Comparison of ENCODE assay signal across 9 cellular contexts in genomic region chr1:206933333-206933945, GRCh38. TPM values are rescaled to one million over a fixed set of nuclear protein-coding genes. Genes with fewer than 3 reads are reported as not detected.
DNase-seq lines count a peak whose midpoint lies in the region; ATAC-seq, FAIRE-seq and TF ChIP-seq lines count a peak whose summit lies in the region.
"Had no signal": no experiment of that assay in that cellular context is flagged by ENCODE, and none has a peak within 500 bp of the region (broad histone marks: within the 10 kb centered on the region; RNA-seq: fewer than 3 reads in every experiment).

No MANE protein-coding gene starts in this region.

- H3K27ac ChIP-seq in astrocyte (ENCODE audit: low read depth, low read length) (no peak overlapping the region), mesendoderm (ENCODE audit: low read depth, low read length) (no peak overlapping the region), upper lobe of right lung (no peak overlapping the region)

- no peak overlapping the region for H4K5ac ChIP-seq in mesendoderm (ENCODE audit: low read length)

- peak overlapping the region; percentile 68 for H3K27ac Mint-ChIP-seq in T-helper 17 cell
- H3K27ac Mint-ChIP-seq in astrocyte (ENCODE audit: unreplicated experiment): no peak overlapping the region
- H3K27ac Mint-ChIP-seq: dendritic cell treated with granulocyte-macrophage colony-stimulating factor and Interleukin-4, amounts not matched to agents 40 ng/mL and 50 ng/mL, for 4 days had no signal

- no peaks in the 10 kb centered on the region for H3K36me3 ChIP-seq in astrocyte (ENCODE audit: insufficient read depth, low read length)
- no peaks in the 10 kb centered on the region for H3K36me3 ChIP-seq in mesendoderm (ENCODE audit: control insufficient read depth, insufficient read depth, low read length)
- H3K36me3 ChIP-seq in upper lobe of right lung: no peaks in the 10 kb centered on the region

- peaks cover 33% of the 10 kb centered on the region for H3K4me1 Mint-ChIP-seq in T-helper 17 cell
- H3K4me1 Mint-ChIP-seq in astrocyte (ENCODE audit: low read depth, unreplicated experiment): no peaks in the 10 kb centered on the region

- intact Hi-C loops in upper lobe of right lung (cut with DNase I): no loop called here

- ATAC-seq in T-helper 17 cell (peak; percentile 75), upper lobe of right lung (peak; percentile 75), GM21786 (IDR thresholded peaks at IDR 0.05; ENCODE audit: unreplicated experiment) (no peak)

- H3K4me3 Mint-ChIP-seq in T-helper 17 cell: no peak overlapping the region
- no peak overlapping the region for H3K4me3 Mint-ChIP-seq in astrocyte (ENCODE audit: unreplicated experiment)
- H3K4me3 Mint-ChIP-seq: dendritic cell treated with granulocyte-macrophage colony-stimulating factor and Interleukin-4, amounts not matched to agents 40 ng/mL and 50 ng/mL, for 4 days had no signal

- H3K79me1 ChIP-seq in mesendoderm (ENCODE audit: low read length): no peaks in the 10 kb centered on the region

- no CpG with 5 or more reads among the region's 8 CpGs for WGBS in mesendoderm (ENCODE audit: extremely low coverage, insufficient coverage, low lambda C conversion rate)

- peaks cover 2% of the 10 kb centered on the region for H3K9me3 Mint-ChIP-seq in astrocyte (ENCODE audit: unreplicated experiment)
- H3K9me3 Mint-ChIP-seq: dendritic cell treated with granulocyte-macrophage colony-stimulating factor and Interleukin-4, amounts not matched to agents 40 ng/mL and 50 ng/mL, for 4 days had no signal

- H3K36me3 Mint-ChIP-seq in T-helper 17 cell (ENCODE audit: low read depth) (no peaks in the 10 kb centered on the region), astrocyte (ENCODE audit: low read depth, unreplicated experiment) (no peaks in the 10 kb centered on the region)

- H3K23ac ChIP-seq in mesendoderm (ENCODE audit: low read length): no peak overlapping the region

- H3K9me3 ChIP-seq in T-helper 17 cell (ENCODE audit: control insufficient read depth, low read length, poor library complexity, severe bottlenecking) (no peaks in the 10 kb centered on the region), astrocyte (ENCODE audit: insufficient read depth, low read depth, low read length) (no peaks in the 10 kb centered on the region), upper lobe of right lung (no peaks in the 10 kb centered on the region)

- no peak overlapping the region for H2AFZ ChIP-seq in astrocyte (ENCODE audit: low read depth, low read length)

- no peak for FAIRE-seq in astrocyte (lab: Jason Lieb, UNC)

- no peak overlapping the region for H2BK120ac ChIP-seq in mesendoderm (ENCODE audit: low read depth, low read length)

- no peak overlapping the region for H3K4ac ChIP-seq in mesendoderm (ENCODE audit: low read depth, low read length)

- no peak overlapping the region for H3K4me2 ChIP-seq in astrocyte (ENCODE audit: low read length)
- H3K4me2 ChIP-seq in mesendoderm (ENCODE audit: low read length): no peak overlapping the region

- H3K27me3 ChIP-seq in astrocyte (ENCODE audit: insufficient read depth, low read length) (peaks cover 2% of the 10 kb centered on the region), mesendoderm (ENCODE audit: insufficient read depth, low read length, poor library complexity) (no peaks in the 10 kb centered on the region), upper lobe of right lung (no peaks in the 10 kb centered on the region)

- H3K9ac ChIP-seq in astrocyte (ENCODE audit: low read length) (no peak overlapping the region), mesendoderm (ENCODE audit: low read length) (no peak overlapping the region)

- H2AK5ac ChIP-seq in mesendoderm (ENCODE audit: low read length): no peak overlapping the region

- no peak overlapping the region for H4K8ac ChIP-seq in mesendoderm (ENCODE audit: low read depth, low read length)

- no peaks in the 10 kb centered on the region for H3K27me3 Mint-ChIP-seq in T-helper 17 cell
- H3K27me3 Mint-ChIP-seq in astrocyte (ENCODE audit: low read depth, unreplicated experiment): peaks cover 25% of the 10 kb centered on the region

- peak; percentile 13 for TF ChIP-seq CTCF in astrocyte (IDR thresholded peaks at IDR 0.05; ENCODE audit: insufficient read depth, low read depth, low read length)
- peak; percentile 70 for TF ChIP-seq CTCF in upper lobe of right lung (IDR thresholded peaks at IDR 0.05)

- H4K20me1 ChIP-seq in astrocyte (ENCODE audit: insufficient read depth, low read length): no peaks in the 10 kb centered on the region

- H3K79me2 ChIP-seq in astrocyte (ENCODE audit: insufficient read depth, low read length) (no peaks in the 10 kb centered on the region), mesendoderm (ENCODE audit: control insufficient read depth, insufficient read depth, low read length) (no peaks in the 10 kb centered on the region)

- no peaks in the 10 kb centered on the region for H3K4me1 ChIP-seq in astrocyte (ENCODE audit: insufficient read depth, low read length)
- no peaks in the 10 kb centered on the region for H3K4me1 ChIP-seq in mesendoderm (ENCODE audit: control insufficient read depth, low read depth, low read length)
- no peaks in the 10 kb centered on the region for H3K4me1 ChIP-seq in upper lobe of right lung

- H3K56ac ChIP-seq in mesendoderm (ENCODE audit: low read length): no peak overlapping the region

- H3K18ac ChIP-seq in mesendoderm (ENCODE audit: low read length): no peak overlapping the region

- no peak overlapping the region for H2BK5ac ChIP-seq in mesendoderm (ENCODE audit: low read length)

- H3K4me3 ChIP-seq in astrocyte (ENCODE audit: insufficient read depth, low read depth, low read length): no peak overlapping the region
- no peak overlapping the region for H3K4me3 ChIP-seq in mesendoderm (ENCODE audit: low read length)
- no peak overlapping the region for H3K4me3 ChIP-seq in upper lobe of right lung

- peak; percentile 79 for DNase-seq in activated gamma-delta T cell treated with Interleukin-2 at 50 U/mL for 16 hours
- no peak for DNase-seq in activated gamma-delta T cell (lab: John Stamatoyannopoulos, UW)
- peak; percentile 47 to 66 (median 56) for DNase-seq in T-helper 17 cell
- no peak for DNase-seq in astrocyte (ENCODE audit: low read depth)
- DNase-seq in mesendoderm: peak; percentile 63
- DNase-seq in upper lobe of right lung: peak; percentile 74
- no peak for DNase-seq in NCI-H1105 treated with DMSO at 0.1 percent for 48 hours (lab: John Stamatoyannopoulos, UW)

- H2BK15ac ChIP-seq in mesendoderm (replicated peaks; ENCODE audit: low read depth): no peak overlapping the region

RNA-seq across cellular contexts. Expression of gene FCMR, which starts 11.7 kb away (rescaled TPM):
- total RNA-seq in T-helper 17 cell (100 to 1,000 TPM; 206 to 249 TPM), astrocyte (0.55 and 0.73 TPM in 2 replicates), upper lobe of right lung (12.6 TPM)
- 0.42 TPM for polyA plus RNA-seq in mesendoderm (2013, experiment 1 of 2)
- 0.24 TPM for polyA plus RNA-seq in mesendoderm (2013, experiment 2 of 2)

RNA-seq across cellular contexts. Expression of gene PIGR, which starts 12.8 kb away (rescaled TPM):
- not detected for total RNA-seq in T-helper 17 cell
- not detected in 2 replicates for total RNA-seq in astrocyte
- polyA plus RNA-seq in mesendoderm (2013, experiment 1 of 2): 0.01 TPM
- 0.13 TPM for polyA plus RNA-seq in mesendoderm (2013, experiment 2 of 2)
- total RNA-seq in upper lobe of right lung: 700 TPM

RNA-seq across cellular contexts. Expression of gene IL24, which starts 36.2 kb away (rescaled TPM):
- total RNA-seq in T-helper 17 cell: not detected
- not detected in 2 replicates for total RNA-seq in astrocyte
- 0.06 TPM for polyA plus RNA-seq in mesendoderm (2013, experiment 1 of 2)
- polyA plus RNA-seq in mesendoderm (2013, experiment 2 of 2): 0.07 TPM
- total RNA-seq in upper lobe of right lung: not detected

RNA-seq across cellular contexts. Expression of gene FCAMR, which starts 36.8 kb away (rescaled TPM):
- not detected for total RNA-seq in T-helper 17 cell
- not detected in 2 replicates for total RNA-seq in astrocyte
- not detected for polyA plus RNA-seq in mesendoderm (2013, experiment 1 of 2)
- not detected for polyA plus RNA-seq in mesendoderm (2013, experiment 2 of 2)
- total RNA-seq in upper lobe of right lung: not detected

Comparison
In these comparisons a context has a peak if more than half of its experiments do, and no peak if none do; other contexts are left out.
1. DNase-seq: peak in activated gamma-delta T cell treated with Interleukin-2 at 50 U/mL for 16 hours (single experiment), T-helper 17 cell (3 of 3), mesendoderm (single experiment) and upper lobe of right lung (single experiment); none in activated gamma-delta T cell (single experiment), astrocyte (single experiment) and NCI-H1105 treated with DMSO at 0.1 percent for 48 hours (single experiment).
2. RNA of gene FCMR, which starts 11.7 kb away (total RNA-seq): 206 to 249 TPM in T-helper 17 cell; 12.6 TPM in upper lobe of right lung (single experiment) and 0.55 to 0.73 TPM in astrocyte; every median in the first group is over 10 times any median in the second.
3. RNA of gene PIGR, which starts 12.8 kb away (total RNA-seq): 700 TPM in upper lobe of right lung (single experiment); not detected in T-helper 17 cell and not detected in astrocyte; every median in the first group is over 100 times any median in the second.